ENCODE assay signal across 8 cellular contexts in the genomic region with DNA sequence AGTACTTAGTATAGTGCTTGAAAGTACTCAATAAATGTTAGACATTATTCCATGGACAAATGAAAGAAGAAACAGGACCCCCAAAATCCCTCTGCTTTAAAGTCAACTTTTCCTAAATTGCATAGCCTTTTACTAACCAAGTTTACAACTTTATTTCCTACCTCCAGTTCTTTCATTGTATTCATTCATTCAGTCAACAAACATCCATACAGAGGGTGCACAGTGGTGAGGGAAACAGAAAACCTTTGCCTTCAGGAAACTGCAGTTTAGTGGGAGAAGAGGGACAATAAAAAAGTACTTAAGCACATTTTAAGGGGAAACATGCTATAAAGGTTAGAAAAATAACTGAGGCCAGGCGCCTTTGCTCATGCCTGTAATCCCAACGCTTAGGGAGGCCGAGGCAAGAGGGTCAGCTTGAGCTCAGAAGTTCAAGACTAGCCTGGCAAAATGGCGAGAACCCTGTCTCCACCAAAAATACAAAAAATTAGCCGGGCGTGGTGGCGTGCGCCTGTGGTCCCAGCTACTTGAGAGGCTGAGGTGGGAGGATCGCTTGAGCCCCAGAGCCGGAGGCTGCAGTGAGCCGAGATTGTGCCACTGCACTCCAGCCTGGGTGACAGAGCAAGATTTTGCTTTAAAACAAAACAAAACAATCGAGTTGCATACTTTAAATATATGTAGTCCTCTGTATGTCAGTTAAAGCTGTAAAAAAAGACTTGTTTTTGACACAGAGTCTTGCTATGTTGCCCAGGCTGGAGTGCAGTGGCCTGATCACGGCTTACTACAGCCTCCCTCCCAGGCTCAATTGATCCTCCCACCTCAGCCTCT. TPM values are rescaled to one million over a fixed set of nuclear protein-coding genes. Genes with fewer than 3 reads are reported as not detected.
A peak's percentile ranks its signal among the peaks of the same experiment; 100 is the strongest.
DNase-seq lines count a peak whose midpoint lies in the region; ATAC-seq, FAIRE-seq and TF ChIP-seq lines count a peak whose summit lies in the region.

No MANE protein-coding gene starts in this region.

- BruUV-seq in HepG2 (replicated peaks; lab: Mats Ljungman, UMichigan), result no TSS peak

- TF ChIP-seq EP300 in HepG2 (IDR thresholded peaks at IDR 0.05; ENCODE audit: low read depth in 2 of 2, low read length in 2 of 2) (no peak), HepG2 (CRISPR knock-in tag; IDR thresholded peaks at IDR 0.05; ENCODE audit: borderline replicate concordance) (no peak)

- H3K27me3 Mint-ChIP-seq in activated T-cell treated with anti-CD3 and anti-CD28 coated beads, Interleukin-2, amount 50 U/mL, for 24 hours, result no peaks in the 10 kb centered on the region

- CTCF ChIA-PET in HepG2 (lab: Yijun Ruan, JAX; ENCODE audit: low intra/inter-chr PET ratio, low total read pairs), result no interaction called here

- no peaks in the 10 kb centered on the region for H4K20me1 ChIP-seq in HepG2 (ENCODE audit: insufficient read depth, low read length)

- peak overlapping the region; percentile 99 for H3K27ac Mint-ChIP-seq in activated T-cell treated with anti-CD3 and anti-CD28 coated beads, Interleukin-2, amount 50 U/mL, for 24 hours

- H3K27me3 ChIP-seq in adrenal gland (no peaks in the 10 kb centered on the region), HepG2 (ENCODE audit: control insufficient read depth in 1 of 2, insufficient read depth in 2 of 2, low read length in 2 of 2) (no peaks in the 10 kb centered on the region; a peak in 1 of 5 replicates), thoracic aorta (replicated peaks; ENCODE audit: insufficient read depth) (no peaks in the 10 kb centered on the region)

- peaks cover 7 to 37% of the 10 kb centered on the region in 2 donors for H3K4me1 ChIP-seq in adrenal gland (replicated peaks in 1 of 2)
- H3K4me1 ChIP-seq in HepG2 (ENCODE audit: insufficient read depth, low read length), result peaks cover 41% of the 10 kb centered on the region
- H3K4me1 ChIP-seq in thoracic aorta (ENCODE audit: control insufficient read depth in 1 of 2, low read depth in 2 of 2), result peaks cover 17 to 25% of the 10 kb centered on the region in 2 donors

- DNase-seq in activated T-cell treated with anti-CD3 and anti-CD28 coated beads, Interleukin-2, amount 50 U/mL, for 24 hours, result no peak
- DNase-seq in activated T-cell treated with anti-CD3 and anti-CD28 coated beads, Interleukin-2, amount 50 U/mL, for 48 hours, result no peak
- DNase-seq in adrenal gland (no peak), HepG2 (ENCODE audit: low spot score) (no peak), thoracic aorta (ENCODE audit: low spot score) (no peak), NCI-H510A treated with DMSO at 0.1 percent for 48 hours (lab: John Stamatoyannopoulos, UW) (no peak), hepatic stellate cell (ENCODE audit: low spot score) (no peak)

- peak overlapping the region; percentile 90 for H3K9ac ChIP-seq in HepG2 (ENCODE audit: insufficient read depth, low read depth, low read length)

- in situ Hi-C loops in HepG2 (cut with HindIII; ENCODE audit: extremely low pct_ligation_motif_present, low pct_unique_long_range_greater_than_20kb), result no loop called here

- no peak for TF ChIP-seq RAD21 in HepG2 (CRISPR knock-in tag; IDR thresholded peaks at IDR 0.05)

- intact Hi-C loops in adrenal gland (cut with DNase I), result no loop called here
- intact Hi-C loops in HepG2 (cut with micrococcal nuclease; ENCODE audit: unreplicated experiment), result loop anchor here (1.0 kb wide), 1 partner anchor 11 kb away; no protein-coding TSS in a partner anchor

- H3K4me2 ChIP-seq in HepG2 (ENCODE audit: low read depth, low read length), result peak overlapping the region; percentile 67

- no peaks in the 10 kb centered on the region for H3K9me3 Mint-ChIP-seq in activated T-cell treated with anti-CD3 and anti-CD28 coated beads, Interleukin-2, amount 50 U/mL, for 24 hours

- no peaks in the 10 kb centered on the region for H3K36me3 ChIP-seq in adrenal gland (replicated peaks in 1 of 2)
- no peaks in the 10 kb centered on the region for H3K36me3 ChIP-seq in HepG2 (replicated peaks in 1 of 2; ENCODE audit: control insufficient read depth in 1 of 2, insufficient read depth in 2 of 2, low read length in 2 of 2)
- H3K36me3 ChIP-seq in thoracic aorta, result no peaks in the 10 kb centered on the region

- peaks cover 68% of the 10 kb centered on the region for H3K4me1 Mint-ChIP-seq in activated T-cell treated with anti-CD3 and anti-CD28 coated beads, Interleukin-2, amount 50 U/mL, for 24 hours (ENCODE audit: low read depth)

- peaks cover 22% of the 10 kb centered on the region for H3K36me3 Mint-ChIP-seq in activated T-cell treated with anti-CD3 and anti-CD28 coated beads, Interleukin-2, amount 50 U/mL, for 24 hours (ENCODE audit: low read depth)

- peak overlapping the region; percentile 89 for H3K4me3 Mint-ChIP-seq in activated T-cell treated with anti-CD3 and anti-CD28 coated beads, Interleukin-2, amount 50 U/mL, for 24 hours

- peak overlapping the region in 4 of 5 donors; percentile 69 to 99 (median 98) for H3K27ac ChIP-seq in adrenal gland
- H3K27ac ChIP-seq in HepG2 (ENCODE audit: extremely low read length, insufficient read depth, low read length), result peak overlapping the region; percentile 81
- peak overlapping the region; percentile 82 to 95 for H3K27ac ChIP-seq in thoracic aorta

- POLR2A ChIA-PET in HepG2 (lab: Yijun Ruan, JAX), result interaction anchor here (3.7 kb wide), 1 partner anchor 40 kb away, joined by 35 read pairs; no protein-coding TSS in a partner anchor

- no peak for FAIRE-seq in HepG2 (lab: Jason Lieb, UNC)

- 95 to 97% (median 96%) methylated on average over 13 of the region's 13 CpGs for WGBS in adrenal gland, 4 donors
- WGBS in HepG2 (ENCODE audit: low lambda C conversion rate), result 91% methylated on average over 13 of the region's 13 CpGs

- H2AFZ ChIP-seq in HepG2 (ENCODE audit: low read length), result no peak overlapping the region

- no peak for ATAC-seq in HepG2
- ATAC-seq in thoracic aorta (ENCODE audit: insufficient number of reproducible peaks, low FRiP score, low read depth), result no peak
- ATAC-seq in GM19023 (IDR thresholded peaks at IDR 0.05; ENCODE audit: unreplicated experiment), result no peak

- TF ChIP-seq CTCF in adrenal gland (IDR thresholded peaks at IDR 0.05), result no peak
- no peak for TF ChIP-seq CTCF in HepG2 (CRISPR knock-in tag; IDR thresholded peaks at IDR 0.05)
- no peak for TF ChIP-seq CTCF in thoracic aorta (IDR thresholded peaks at IDR 0.05)

- peaks cover 38% of the 10 kb centered on the region for H3K79me2 ChIP-seq in HepG2 (ENCODE audit: insufficient read depth, low read length)

- H3K4me3 ChIP-seq in adrenal gland, result peak overlapping the region in 1 of 4 donors; percentile 90
- peak overlapping the region; percentile 84 to 89 (median 88) for H3K4me3 ChIP-seq in HepG2 (replicated peaks in 1 of 3; ENCODE audit: insufficient read depth in 1 of 3, low read depth in 2 of 3, low read length in 3 of 3)
- H3K4me3 ChIP-seq in thoracic aorta, result peak overlapping the region; percentile 88

- no peak for TF ChIP-seq POLR2A in adrenal gland (IDR thresholded peaks at IDR 0.05)
- TF ChIP-seq POLR2A in HepG2 (IDR thresholded peaks at IDR 0.05; ENCODE audit: insufficient read depth in 1 of 2, low read depth in 2 of 2, low read length in 2 of 2), result no peak

- no peaks in the 10 kb centered on the region for H3K9me3 ChIP-seq in adrenal gland (replicated peaks in 1 of 3)
- H3K9me3 ChIP-seq in HepG2 (ENCODE audit: low read length), result no peaks in the 10 kb centered on the region
- H3K9me3 ChIP-seq in thoracic aorta, result no peaks in the 10 kb centered on the region

TF ChIP-seq in HepG2, 621 proteins besides CTCF, POLR2A, EP300 and RAD21 (continues in another document):
- TF ChIP-seq PHF20 (CRISPR knock-in tag; IDR thresholded peaks at IDR 0.05), result no peak
- peak; percentile 86 for TF ChIP-seq ZNF121 (CRISPR knock-in tag; IDR thresholded peaks at IDR 0.05)
- TF ChIP-seq, protein P1, sequence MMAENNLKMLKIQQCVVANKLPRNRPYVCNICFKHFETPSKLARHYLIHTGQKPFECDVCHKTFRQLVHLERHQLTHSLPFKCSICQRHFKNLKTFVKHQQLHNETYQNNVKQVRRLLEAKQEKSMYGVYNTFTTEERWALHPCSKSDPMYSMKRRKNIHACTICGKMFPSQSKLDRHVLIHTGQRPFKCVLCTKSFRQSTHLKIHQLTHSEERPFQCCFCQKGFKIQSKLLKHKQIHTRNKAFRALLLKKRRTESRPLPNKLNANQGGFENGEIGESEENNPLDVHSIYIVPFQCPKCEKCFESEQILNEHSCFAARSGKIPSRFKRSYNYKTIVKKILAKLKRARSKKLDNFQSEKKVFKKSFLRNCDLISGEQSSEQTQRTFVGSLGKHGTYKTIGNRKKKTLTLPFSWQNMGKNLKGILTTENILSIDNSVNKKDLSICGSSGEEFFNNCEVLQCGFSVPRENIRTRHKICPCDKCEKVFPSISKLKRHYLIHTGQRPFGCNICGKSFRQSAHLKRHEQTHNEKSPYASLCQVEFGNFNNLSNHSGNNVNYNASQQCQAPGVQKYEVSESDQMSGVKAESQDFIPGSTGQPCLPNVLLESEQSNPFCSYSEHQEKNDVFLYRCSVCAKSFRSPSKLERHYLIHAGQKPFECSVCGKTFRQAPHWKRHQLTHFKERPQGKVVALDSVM (CRISPR knock-in tag; IDR thresholded peaks at IDR 0.05), result peak; percentile 48; the same call in 1 of the 2 replicates

RNA-seq across cellular contexts. Expression of a gene that starts 1.1 kb away (rescaled TPM):
- 10 to 100 TPM; 27.8 to 51.8 (median 44.9) TPM for total RNA-seq in adrenal gland
- polyA plus RNA-seq in adrenal gland, result 10 to 100 TPM; 12.9 to 25.9 (median 13.4) TPM
- total RNA-seq in HepG2 (2016; rRNA removed; fragmentation: Illumina TruSeq; extraction: Trizol), result 13.2 and 21.1 TPM in 2 replicates
- total RNA-seq in HepG2 (2016; cell fraction: cytosol; rRNA removed; fragmentation: Illumina TruSeq; extraction: Trizol; ENCODE audit: low read depth), result 20.3 and 21.2 TPM in 2 replicates
- total RNA-seq in HepG2 (2016; cell fraction: insoluble cytoplasmic fraction; rRNA removed; fragmentation: Illumina TruSeq; extraction: Trizol), result 13.1 and 20.9 TPM in 2 replicates
- 19.6 and 22.0 TPM in 2 replicates for total RNA-seq in HepG2 (2016; cell fraction: membrane; rRNA removed; fragmentation: Illumina TruSeq; extraction: Trizol)
- total RNA-seq in HepG2 (2016; cell fraction: nucleus; rRNA removed; fragmentation: Illumina TruSeq; extraction: Trizol), result 20.2 and 25.3 TPM in 2 replicates
- 18.6 TPM in 2 replicates for polyA plus RNA-seq in HepG2 (2011; rRNA removed)
- polyA plus RNA-seq in HepG2 (2011; cell fraction: cytosol; rRNA removed), result 7.0 and 12.3 TPM in 2 replicates
- polyA plus RNA-seq in HepG2 (2011; cell fraction: nucleus; rRNA removed), result 15.7 and 19.7 TPM in 2 replicates
- 16.4 and 19.5 TPM in 2 replicates for polyA plus RNA-seq in HepG2 (2012)
- 0.40 and 0.54 TPM in 2 replicates for polyA plus RNA-seq in HepG2 (2016; cell fraction: cytosol; fragmentation: Illumina TruSeq; extraction: Trizol; ENCODE audit: low read depth)
- polyA plus RNA-seq in HepG2 (2016; cell fraction: insoluble cytoplasmic fraction; fragmentation: Illumina TruSeq; extraction: Trizol; ENCODE audit: low read depth), result 13.2 and 15.0 TPM in 2 replicates
- 1.5 and 1.9 TPM in 2 replicates for polyA plus RNA-seq in HepG2 (2016; cell fraction: membrane; fragmentation: Illumina TruSeq; extraction: Trizol; ENCODE audit: low read depth)
- polyA plus RNA-seq in HepG2 (2016; cell fraction: nucleus; fragmentation: Illumina TruSeq; extraction: Trizol; ENCODE audit: insufficient read depth, low read depth), result 14.0 and 18.1 TPM in 2 replicates
- 46.4 and 72.7 TPM in 2 replicates for polyA minus RNA-seq in HepG2 (2011; rRNA and poly(A)+ RNA removed; ENCODE audit: low replicate concordance)
- 30.8 and 43.0 TPM in 2 replicates for polyA minus RNA-seq in HepG2 (2011; cell fraction: cytosol; rRNA and poly(A)+ RNA removed)
- 186 and 219 TPM in 2 replicates for polyA minus RNA-seq in HepG2 (2011; cell fraction: nucleus; rRNA and poly(A)+ RNA removed)
- total RNA-seq in thoracic aorta, result 10 to 100 TPM; 25.6 to 57.7 TPM
